In the genomic region with DNA sequence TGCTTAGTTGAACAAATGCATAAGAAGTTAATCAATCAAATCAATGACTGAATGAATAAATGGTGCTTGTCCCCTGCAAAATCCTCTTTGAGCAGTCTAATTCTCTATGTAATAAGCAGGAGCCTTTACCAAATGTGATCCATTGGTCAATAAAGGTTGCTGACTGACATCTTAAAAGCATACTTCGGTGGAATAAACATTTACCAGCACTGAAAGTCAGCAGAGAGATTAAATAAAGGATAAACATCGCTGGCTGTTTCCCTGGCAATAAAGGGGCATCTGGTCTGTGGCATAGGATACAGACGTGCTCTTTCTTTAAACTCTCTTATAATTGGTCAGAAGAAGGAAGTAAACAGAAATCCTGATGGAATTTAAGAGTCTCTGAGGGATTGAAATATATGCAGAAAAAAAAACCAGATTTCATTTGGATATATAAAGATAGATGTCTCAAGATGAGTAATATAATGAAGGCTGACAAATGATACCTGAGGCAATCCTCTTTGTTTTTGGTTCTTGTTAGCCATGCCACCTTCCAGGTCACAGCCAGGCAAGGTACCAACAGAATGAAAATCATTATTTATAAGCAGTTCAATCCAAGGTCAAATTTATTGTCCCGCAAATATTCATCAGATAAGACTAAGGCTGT, we compare ENCODE assay signal across 30 cellular contexts.
"Had no signal": no experiment of that assay in that cellular context is flagged by ENCODE, and none has a peak within 500 bp of the region (broad histone marks: within the 10 kb centered on the region; RNA-seq: fewer than 3 reads in every experiment).

No MANE protein-coding gene starts in this region.

- H3K4me3 ChIP-seq: ascending aorta, heart left ventricle, ovary, skin epidermis, thoracic aorta had no signal

- H3K36me3 ChIP-seq: ascending aorta, brain microvascular endothelial cell, heart left ventricle, ovary, thoracic aorta had no signal

- H3K4me3 Mint-ChIP-seq: activated naive CD8-positive, alpha-beta T cell; activated T-cell treated with anti-CD3 and anti-CD28 coated beads, Interleukin-2, amount 50 U/mL, for 72 hours; endodermal cell; immature natural killer cell; naive thymus-derived CD4-positive, alpha-beta T cell; stimulated activated effector memory CD8-positive, alpha-beta T cell treated with anti-CD3 and anti-CD28 coated beads, Interleukin-12 subunit alpha, Interleukin-12 subunit beta, amount 100 ng/mL, for 72 hours; stimulated activated naive CD8-positive, alpha-beta T cell treated with anti-CD3 and anti-CD28 coated beads, Interleukin-15, Interleukin-2, amounts not matched to agents 100 ng/mL and 50 ng/mL, for 24 hours had no signal

- H3K4me1 ChIP-seq: ascending aorta had no signal

- FAIRE-seq: TTC549, urothelium cell line had no signal

- H3K27ac Mint-ChIP-seq: activated naive CD8-positive, alpha-beta T cell; endodermal cell; immature natural killer cell; naive thymus-derived CD4-positive, alpha-beta T cell; progenitor cell of endocrine pancreas; stimulated activated effector memory CD8-positive, alpha-beta T cell treated with anti-CD3 and anti-CD28 coated beads, Interleukin-12 subunit alpha, Interleukin-12 subunit beta, amount 100 ng/mL, for 72 hours; stimulated activated naive CD8-positive, alpha-beta T cell treated with anti-CD3 and anti-CD28 coated beads, Interleukin-15, Interleukin-2, amounts not matched to agents 100 ng/mL and 50 ng/mL, for 24 hours had no signal

- H3K4me1 Mint-ChIP-seq: endodermal cell; immature natural killer cell; naive thymus-derived CD4-positive, alpha-beta T cell; stimulated activated effector memory CD8-positive, alpha-beta T cell treated with anti-CD3 and anti-CD28 coated beads, Interleukin-12 subunit alpha, Interleukin-12 subunit beta, amount 100 ng/mL, for 72 hours had no signal

- H3K27me3 ChIP-seq: ascending aorta, brain microvascular endothelial cell, heart left ventricle, ovary had no signal

- H3K36me3 Mint-ChIP-seq: activated naive CD8-positive, alpha-beta T cell; immature natural killer cell; naive thymus-derived CD4-positive, alpha-beta T cell; stimulated activated effector memory CD8-positive, alpha-beta T cell treated with anti-CD3 and anti-CD28 coated beads, Interleukin-12 subunit alpha, Interleukin-12 subunit beta, amount 100 ng/mL, for 72 hours had no signal

- H3K27ac ChIP-seq: ascending aorta, heart left ventricle, ovary, skin epidermis, thoracic aorta, VCaP had no signal

- H3K9me3 ChIP-seq: ascending aorta, thoracic aorta had no signal

- H3K27me3 Mint-ChIP-seq: progenitor cell of endocrine pancreas; stimulated activated naive CD8-positive, alpha-beta T cell treated with anti-CD3 and anti-CD28 coated beads, Interleukin-15, Interleukin-2, amounts not matched to agents 100 ng/mL and 50 ng/mL, for 24 hours had no signal

- DNase-seq: activated CD4-positive, alpha-beta T cell treated with anti-CD3 and anti-CD28 coated beads for 4 hours; activated CD4-positive, alpha-beta T cell treated with anti-CD3 and anti-CD28 coated beads, Interleukin-2, amount 50 U/mL, for 4 hours; activated naive CD4-positive, alpha-beta T cell; activated T-cell treated with anti-CD3 and anti-CD28 coated beads for 4 hours; activated T-cell treated with anti-CD3 and anti-CD28 coated beads, Interleukin-2, amount 50 U/mL, for 72 hours; caudate nucleus; cortex of kidney; endodermal cell; foreskin fibroblast; heart left ventricle; hypothalamus; immature natural killer cell; kidney glomerular epithelial cell; left ventricle myocardium superior; midbrain; naive thymus-derived CD4-positive, alpha-beta T cell; ovary; stimulated activated CD4-positive, alpha-beta T cell treated with anti-CD3 and anti-CD28 coated beads, Interleukin-4, amount 100 ng/mL, for 24 hours; trophoblast cell had no signal
